15 cellular contexts compared by ENCODE assay signal in the genomic region with DNA sequence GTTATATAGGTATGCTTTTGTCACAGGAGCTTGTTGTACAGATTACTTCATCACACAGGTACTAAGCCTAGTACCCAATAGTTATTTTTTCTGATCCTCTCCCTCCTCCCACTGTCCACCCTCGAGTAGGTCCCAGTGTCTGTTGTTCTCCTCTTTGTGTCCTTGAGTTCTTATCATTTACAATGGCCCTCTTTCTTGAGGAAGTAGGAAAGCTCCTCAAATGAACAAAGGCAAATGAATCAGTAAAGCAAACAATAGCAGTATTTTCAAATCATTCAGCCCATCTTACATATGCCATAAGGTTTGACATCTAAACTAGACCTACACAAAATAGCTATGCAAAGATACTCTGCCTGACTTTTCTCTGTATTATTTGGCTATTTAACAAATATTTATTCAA.
"Had no signal": no experiment of that assay in that cellular context is flagged by ENCODE, and none has a peak within 500 bp of the region (broad histone marks: within the 10 kb centered on the region; RNA-seq: fewer than 3 reads in every experiment).

No MANE protein-coding gene starts in this region.

- DNase-seq: cerebellar nuclear complex; glutamatergic neuron; mammary epithelial cell; mucosa of descending colon; natural killer cell; sigmoid colon; stimulated activated CD4-positive, alpha-beta T cell treated with anti-CD3 and anti-CD28 coated beads, Interleukin-12 subunit alpha, Interleukin-12 subunit beta, amount 100 ng/mL, for 4 hours; stimulated activated naive CD4-positive, alpha-beta T cell treated with Interleukin-2 at 50 U/mL for 16 hours; trophoblast cell had no signal

- H3K27ac Mint-ChIP-seq: dendritic cell treated with granulocyte-macrophage colony-stimulating factor and Interleukin-4, amounts not matched to agents 40 ng/mL and 50 ng/mL, for 4 days; natural killer cell had no signal

- H3K27me3 Mint-ChIP-seq: dendritic cell treated with granulocyte-macrophage colony-stimulating factor and Interleukin-4, amounts not matched to agents 40 ng/mL and 50 ng/mL, for 4 days had no signal

- H3K27ac ChIP-seq: parathyroid adenoma, skin epidermis had no signal

- H3K9me3 Mint-ChIP-seq: dendritic cell treated with granulocyte-macrophage colony-stimulating factor and Interleukin-4, amounts not matched to agents 40 ng/mL and 50 ng/mL, for 4 days had no signal

- H3K4me3 Mint-ChIP-seq: dendritic cell treated with granulocyte-macrophage colony-stimulating factor and Interleukin-4, amounts not matched to agents 40 ng/mL and 50 ng/mL, for 4 days; natural killer cell had no signal

- H3K27me3 ChIP-seq: gastroesophageal sphincter, hepatocyte, sigmoid colon had no signal

- H3K9me3 ChIP-seq: gastroesophageal sphincter, mucosa of descending colon, sigmoid colon had no signal

- H3K4me1 ChIP-seq: parathyroid adenoma had no signal

- H3K4me3 ChIP-seq: gastroesophageal sphincter, hepatocyte, mucosa of descending colon, sigmoid colon, skin epidermis had no signal

- H3K36me3 ChIP-seq: sigmoid colon had no signal

- ATAC-seq: esophagus mucosa, gastroesophageal sphincter, mucosa of descending colon, natural killer cell had no signal
